ENCODE assay signal across 8 cellular contexts in genomic region chr19:12603714-12604113, GRCh38. TPM values are rescaled to one million over a fixed set of nuclear protein-coding genes. Genes with fewer than 3 reads are reported as not detected.
DNase-seq lines count a peak whose midpoint lies in the region; ATAC-seq and TF ChIP-seq lines count a peak whose summit lies in the region.

No MANE protein-coding gene starts in this region.

- H3K4me3 ChIP-seq in right cardiac atrium (ENCODE audit: low read length): no peak overlapping the region
- no peak overlapping the region for H3K4me3 ChIP-seq in colonic mucosa

- H3K9me3 ChIP-seq in right cardiac atrium (ENCODE audit: control insufficient read depth, low read length): no peaks in the 10 kb centered on the region
- H3K9me3 ChIP-seq in colonic mucosa: no peaks in the 10 kb centered on the region

- no peaks in the 10 kb centered on the region for H3K4me1 ChIP-seq in right cardiac atrium (ENCODE audit: control insufficient read depth, insufficient read depth, low read length)
- H3K4me1 ChIP-seq in colonic mucosa: no peaks in the 10 kb centered on the region

- H3K36me3 ChIP-seq in colonic mucosa: no peaks in the 10 kb centered on the region

- H3K27me3 Mint-ChIP-seq in activated naive CD4-positive, alpha-beta T cell treated with anti-CD3 and anti-CD28 coated beads for 36 hours (ENCODE audit: low read depth): no peaks in the 10 kb centered on the region

- intact Hi-C loops in activated naive CD4-positive, alpha-beta T cell treated with anti-CD3 and anti-CD28 coated beads for 36 hours (cut with micrococcal nuclease): loop anchor here (1.0 kb wide), 1 partner anchor 10 kb away; no protein-coding TSS in a partner anchor
- intact Hi-C loops in right cardiac atrium (cut with DNase I) (no loop called here), colonic mucosa (cut with DNase I) (no loop called here)

- no peak overlapping the region for H3K9ac ChIP-seq in colonic mucosa (ENCODE audit: low read depth in 2 of 2, low read length in 2 of 2)

- CTCF ChIA-PET in activated naive CD4-positive, alpha-beta T cell treated with anti-CD3 and anti-CD28 coated beads for 36 hours (lab: Charles Lee): interaction anchor here (1.1 kb wide), 1 partner anchor 10 kb away, joined by 3 read pairs; no protein-coding TSS in a partner anchor

- H3K27me3 ChIP-seq in right cardiac atrium (ENCODE audit: control insufficient read depth, insufficient read depth) (no peaks in the 10 kb centered on the region), colonic mucosa (no peaks in the 10 kb centered on the region)

- H3K36me3 Mint-ChIP-seq in activated naive CD4-positive, alpha-beta T cell treated with anti-CD3 and anti-CD28 coated beads for 36 hours (ENCODE audit: low read depth): peaks cover 9% of the 10 kb centered on the region

- WGBS in right cardiac atrium: 81% methylated on average over 1 of the region's 1 CpG

- H3K27ac ChIP-seq in right cardiac atrium (ENCODE audit: low read length): no peak overlapping the region
- H3K27ac ChIP-seq in colonic mucosa: no peak overlapping the region

- DNase-seq in GM19240 (ENCODE audit: insufficient read length, low spot score) (peak; percentile 22), MV-4-11 (lab: John Stamatoyannopoulos, UW) (peak; percentile 50), right cardiac atrium (no peak), colonic mucosa (no peak), iPS-NIHi11 (ENCODE audit: low spot score) (no peak)
- peak; percentile 88 for DNase-seq in activated naive CD4-positive, alpha-beta T cell treated with anti-CD3 and anti-CD28 coated beads for 36 hours
- DNase-seq in stimulated activated CD8-positive, alpha-beta memory T cell treated with anti-CD3 and anti-CD28 coated beads, Interleukin-7, amount 100 ng/mL, for 24 hours (ENCODE audit: low read depth): peak; percentile 18

- no peaks in the 10 kb centered on the region for H3K9me3 Mint-ChIP-seq in activated naive CD4-positive, alpha-beta T cell treated with anti-CD3 and anti-CD28 coated beads for 36 hours

- H3K4me3 Mint-ChIP-seq in activated naive CD4-positive, alpha-beta T cell treated with anti-CD3 and anti-CD28 coated beads for 36 hours: no peak overlapping the region

- peaks cover 20% of the 10 kb centered on the region for H3K4me1 Mint-ChIP-seq in activated naive CD4-positive, alpha-beta T cell treated with anti-CD3 and anti-CD28 coated beads for 36 hours (ENCODE audit: low read depth)

- ATAC-seq in right cardiac atrium: no peak
- ATAC-seq in HG03439 (IDR thresholded peaks at IDR 0.05; ENCODE audit: unreplicated experiment): no peak

- peak overlapping the region; percentile 61 for H3K27ac Mint-ChIP-seq in activated naive CD4-positive, alpha-beta T cell treated with anti-CD3 and anti-CD28 coated beads for 36 hours

- TF ChIP-seq CTCF in colonic mucosa (IDR thresholded peaks at IDR 0.05): no peak

RNA-seq across cellular contexts. Expression of gene ZNF490, which starts 6.9 kb away (rescaled TPM):
- 1 to 10 TPM; 3.9 to 5.0 TPM for total RNA-seq in activated naive CD4-positive, alpha-beta T cell treated with anti-CD3 and anti-CD28 coated beads for 36 hours
- 1 to 10 TPM; 4.9 to 7.1 (median 6.0) TPM for total RNA-seq in right cardiac atrium
- polyA plus RNA-seq in right cardiac atrium: 0.86 TPM
- total RNA-seq in colonic mucosa: 1 to 10 TPM; 6.2 to 7.5 TPM

RNA-seq across cellular contexts. Expression of gene ZNF791, which starts 7.0 kb away (rescaled TPM):
- total RNA-seq in activated naive CD4-positive, alpha-beta T cell treated with anti-CD3 and anti-CD28 coated beads for 36 hours: 10 to 100 TPM; 11.2 to 11.9 TPM
- total RNA-seq in right cardiac atrium (10 to 100 TPM; 19.8 to 26.7 (median 20.9) TPM), colonic mucosa (10 to 100 TPM; 17.9 to 20.5 TPM)
- 6.8 TPM for polyA plus RNA-seq in right cardiac atrium

RNA-seq across cellular contexts. Expression of gene ZNF564, which starts 52.4 kb away (rescaled TPM):
- 1 to 10 TPM; 5.6 to 5.7 TPM for total RNA-seq in activated naive CD4-positive, alpha-beta T cell treated with anti-CD3 and anti-CD28 coated beads for 36 hours
- total RNA-seq in right cardiac atrium (10 to 100 TPM; 10.1 to 13.6 (median 12.1) TPM), colonic mucosa (10 to 100 TPM; 14.8 to 17.4 TPM)
- 4.6 TPM for polyA plus RNA-seq in right cardiac atrium

Comparison
In these comparisons a context has a peak if more than half of its experiments do, and no peak if none do; other contexts are left out.
1. DNase-seq: peak in GM19240 (single experiment), MV-4-11 (single experiment), activated naive CD4-positive, alpha-beta T cell treated with anti-CD3 and anti-CD28 coated beads for 36 hours (single experiment) and stimulated activated CD8-positive, alpha-beta memory T cell treated with anti-CD3 and anti-CD28 coated beads, Interleukin-7, amount 100 ng/mL, for 24 hours (single experiment); none in right cardiac atrium (0 of 3), colonic mucosa (single experiment) and iPS-NIHi11 (single experiment).